In genomic region chr3:43894176-43895049, GRCh38 we compare ENCODE assay signal across 8 cellular contexts.
DNase-seq lines count a peak whose midpoint lies in the region; ATAC-seq and TF ChIP-seq lines count a peak whose summit lies in the region.

No MANE protein-coding gene starts in this region.

- peak overlapping the region; percentile 85 for H3K56ac ChIP-seq in mesendoderm (ENCODE audit: low read length)

- H3K4me3 ChIP-seq in mesendoderm (ENCODE audit: low read length), result peak overlapping the region; percentile 42

- no peaks in the 10 kb centered on the region for H3K4me1 ChIP-seq in mesendoderm (ENCODE audit: control insufficient read depth, low read depth, low read length)

- H3K4ac ChIP-seq in mesendoderm (ENCODE audit: low read depth, low read length), result peak overlapping the region; percentile 41

- H4K5ac ChIP-seq in mesendoderm (ENCODE audit: low read length), result no peak overlapping the region

- peak overlapping the region; percentile 66 for H3K4me3 Mint-ChIP-seq in WTC11

- CTCF ChIA-PET in WTC11 (lab: Charles Lee), result interaction anchor here (1.0 to 1.4 kb wide), 2 partner anchors 39 to 101 kb away, joined by 5 read pairs; no protein-coding TSS in a partner anchor

- peak overlapping the region; percentile 14 for H2BK15ac ChIP-seq in mesendoderm (replicated peaks; ENCODE audit: low read depth)

- no peak overlapping the region for H4K8ac ChIP-seq in mesendoderm (ENCODE audit: low read depth, low read length)

- H2BK120ac ChIP-seq in mesendoderm (ENCODE audit: low read depth, low read length), result no peak overlapping the region

- no peaks in the 10 kb centered on the region for H3K36me3 Mint-ChIP-seq in WTC11

- peak; percentile 87 for DNase-seq in DMS53 (lab: John Stamatoyannopoulos, UW)
- DNase-seq in WTC11 (ENCODE audit: low spot score), result peak; percentile 75
- DNase-seq in epidermal melanocyte (ENCODE audit: insufficient read length, low spot score), result peak; percentile 30
- DNase-seq in mesendoderm, result peak; percentile 86
- peak; percentile 11 for DNase-seq in stimulated activated CD8-positive, alpha-beta memory T cell treated with anti-CD3 and anti-CD28 coated beads, Interleukin-15, amount 100 ng/mL, for 24 hours (ENCODE audit: low read depth)
- no peak for DNase-seq in NCI-H128 (lab: John Stamatoyannopoulos, UW; ENCODE audit: unreplicated experiment)

- H3K27me3 Mint-ChIP-seq in WTC11 (ENCODE audit: low read depth), result peaks cover 25% of the 10 kb centered on the region

- POLR2A ChIA-PET in WTC11 (lab: Charles Lee), result no interaction called here

- peak overlapping the region; percentile 16 for H3K18ac ChIP-seq in mesendoderm (ENCODE audit: low read length)

- H3K4me2 ChIP-seq in mesendoderm (ENCODE audit: low read length), result peak overlapping the region; percentile 79

- H3K23ac ChIP-seq in mesendoderm (ENCODE audit: low read length), result peak overlapping the region; percentile 74

- H3K27ac Mint-ChIP-seq in WTC11, result peak overlapping the region; percentile 51; the same call in 1 of the 2 replicates

- H3K27ac ChIP-seq in mesendoderm (ENCODE audit: low read depth, low read length), result no peak overlapping the region

- TF ChIP-seq CTCF in WTC11 (IDR thresholded peaks at IDR 0.05), result no peak

- H2AK5ac ChIP-seq in mesendoderm (ENCODE audit: low read length), result no peak overlapping the region

- no peaks in the 10 kb centered on the region for H3K36me3 ChIP-seq in mesendoderm (ENCODE audit: control insufficient read depth, insufficient read depth, low read length)

- H3K79me1 ChIP-seq in mesendoderm (ENCODE audit: low read length), result no peaks in the 10 kb centered on the region

- no peak overlapping the region for H2BK5ac ChIP-seq in mesendoderm (ENCODE audit: low read length)

- H3K79me2 ChIP-seq in mesendoderm (ENCODE audit: control insufficient read depth, insufficient read depth, low read length), result no peaks in the 10 kb centered on the region

- no peaks in the 10 kb centered on the region for H3K27me3 ChIP-seq in mesendoderm (ENCODE audit: insufficient read depth, low read length, poor library complexity)

- ATAC-seq in HG02884 (IDR thresholded peaks at IDR 0.05; ENCODE audit: unreplicated experiment), result peak; percentile 44
- ATAC-seq in WTC11, result peak; percentile 93
- ATAC-seq in GM19035 (IDR thresholded peaks at IDR 0.05; ENCODE audit: unreplicated experiment), result no peak

- peaks cover 30% of the 10 kb centered on the region for H3K4me1 Mint-ChIP-seq in WTC11

- peak overlapping the region; percentile 80 for H3K9ac ChIP-seq in mesendoderm (ENCODE audit: low read length)

- WGBS in mesendoderm (ENCODE audit: extremely low coverage, insufficient coverage, low lambda C conversion rate), result no CpG with 5 or more reads among the region's 63 CpGs

- H3K9me3 Mint-ChIP-seq in WTC11, result no peaks in the 10 kb centered on the region

TF ChIP-seq in WTC11, 78 proteins besides CTCF, POLR2A, EP300 and RAD21 (continues in another document):
- TF ChIP-seq SMAD3 (CRISPR knock-in tag; IDR thresholded peaks at IDR 0.05; ENCODE audit: borderline replicate concordance) (no peak), ERG (CRISPR knock-in tag; IDR thresholded peaks at IDR 0.05) (no peak), FOXJ3 (CRISPR knock-in tag; IDR thresholded peaks at IDR 0.05; ENCODE audit: borderline replicate concordance) (no peak), NFE2L1 (CRISPR knock-in tag; IDR thresholded peaks at IDR 0.05) (peak; percentile 28; the same call in 1 of the 2 replicates), TCF7 (CRISPR knock-in tag; IDR thresholded peaks at IDR 0.05; ENCODE audit: low read depth) (no peak), ZNF416 (CRISPR knock-in tag; IDR thresholded peaks at IDR 0.05) (no peak), GTF2I (CRISPR knock-in tag; conservative IDR thresholded peaks at IDR 0.05) (no peak), JUN (CRISPR knock-in tag; IDR thresholded peaks at IDR 0.05) (0 out of 2 replicates have a peak, but pooled peaks have one; percentile 22), ZNF317 (CRISPR knock-in tag; IDR thresholded peaks at IDR 0.05; ENCODE audit: borderline replicate concordance, low read depth) (no peak), AR (CRISPR knock-in tag; IDR thresholded peaks at IDR 0.05) (no peak), ESRRA (CRISPR knock-in tag; IDR thresholded peaks at IDR 0.05; ENCODE audit: borderline replicate concordance) (no peak), EMX1 (CRISPR knock-in tag; IDR thresholded peaks at IDR 0.05) (no peak)
- TF ChIP-seq, protein P1, sequence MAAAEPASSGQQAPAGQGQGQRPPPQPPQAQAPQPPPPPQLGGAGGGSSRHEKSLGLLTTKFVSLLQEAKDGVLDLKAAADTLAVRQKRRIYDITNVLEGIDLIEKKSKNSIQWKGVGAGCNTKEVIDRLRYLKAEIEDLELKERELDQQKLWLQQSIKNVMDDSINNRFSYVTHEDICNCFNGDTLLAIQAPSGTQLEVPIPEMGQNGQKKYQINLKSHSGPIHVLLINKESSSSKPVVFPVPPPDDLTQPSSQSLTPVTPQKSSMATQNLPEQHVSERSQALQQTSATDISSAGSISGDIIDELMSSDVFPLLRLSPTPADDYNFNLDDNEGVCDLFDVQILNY (CRISPR knock-in tag; IDR thresholded peaks at IDR 0.05), result peak; percentile 81
- TF ChIP-seq, protein P2, sequence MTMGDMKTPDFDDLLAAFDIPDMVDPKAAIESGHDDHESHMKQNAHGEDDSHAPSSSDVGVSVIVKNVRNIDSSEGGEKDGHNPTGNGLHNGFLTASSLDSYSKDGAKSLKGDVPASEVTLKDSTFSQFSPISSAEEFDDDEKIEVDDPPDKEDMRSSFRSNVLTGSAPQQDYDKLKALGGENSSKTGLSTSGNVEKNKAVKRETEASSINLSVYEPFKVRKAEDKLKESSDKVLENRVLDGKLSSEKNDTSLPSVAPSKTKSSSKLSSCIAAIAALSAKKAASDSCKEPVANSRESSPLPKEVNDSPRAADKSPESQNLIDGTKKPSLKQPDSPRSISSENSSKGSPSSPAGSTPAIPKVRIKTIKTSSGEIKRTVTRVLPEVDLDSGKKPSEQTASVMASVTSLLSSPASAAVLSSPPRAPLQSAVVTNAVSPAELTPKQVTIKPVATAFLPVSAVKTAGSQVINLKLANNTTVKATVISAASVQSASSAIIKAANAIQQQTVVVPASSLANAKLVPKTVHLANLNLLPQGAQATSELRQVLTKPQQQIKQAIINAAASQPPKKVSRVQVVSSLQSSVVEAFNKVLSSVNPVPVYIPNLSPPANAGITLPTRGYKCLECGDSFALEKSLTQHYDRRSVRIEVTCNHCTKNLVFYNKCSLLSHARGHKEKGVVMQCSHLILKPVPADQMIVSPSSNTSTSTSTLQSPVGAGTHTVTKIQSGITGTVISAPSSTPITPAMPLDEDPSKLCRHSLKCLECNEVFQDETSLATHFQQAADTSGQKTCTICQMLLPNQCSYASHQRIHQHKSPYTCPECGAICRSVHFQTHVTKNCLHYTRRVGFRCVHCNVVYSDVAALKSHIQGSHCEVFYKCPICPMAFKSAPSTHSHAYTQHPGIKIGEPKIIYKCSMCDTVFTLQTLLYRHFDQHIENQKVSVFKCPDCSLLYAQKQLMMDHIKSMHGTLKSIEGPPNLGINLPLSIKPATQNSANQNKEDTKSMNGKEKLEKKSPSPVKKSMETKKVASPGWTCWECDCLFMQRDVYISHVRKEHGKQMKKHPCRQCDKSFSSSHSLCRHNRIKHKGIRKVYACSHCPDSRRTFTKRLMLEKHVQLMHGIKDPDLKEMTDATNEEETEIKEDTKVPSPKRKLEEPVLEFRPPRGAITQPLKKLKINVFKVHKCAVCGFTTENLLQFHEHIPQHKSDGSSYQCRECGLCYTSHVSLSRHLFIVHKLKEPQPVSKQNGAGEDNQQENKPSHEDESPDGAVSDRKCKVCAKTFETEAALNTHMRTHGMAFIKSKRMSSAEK (CRISPR knock-in tag; IDR thresholded peaks at IDR 0.05; ENCODE audit: borderline replicate concordance), result no peak
